2 cellular contexts compared by ENCODE assay signal in genomic region chr17:62147284-62147683, GRCh38.
TF ChIP-seq lines count a peak whose summit lies in the region.

No MANE protein-coding gene starts in this region.

TF ChIP-seq in HepG2, 621 proteins besides CTCF, POLR2A, EP300 and RAD21 (continued from another document):
- TF ChIP-seq ZNF564 (CRISPR knock-in tag; IDR thresholded peaks at IDR 0.05) (no peak), RNF219 (CRISPR knock-in tag; IDR thresholded peaks at IDR 0.05) (no peak), ZHX1 (CRISPR knock-in tag; IDR thresholded peaks at IDR 0.05; ENCODE audit: low read depth) (no peak), MXD4 (CRISPR knock-in tag; IDR thresholded peaks at IDR 0.05) (no peak), TERF1 (CRISPR knock-in tag; IDR thresholded peaks at IDR 0.05) (no peak), HNRNPK (IDR thresholded peaks at IDR 0.05; ENCODE audit: low read depth, low read length, poor library complexity, severe bottlenecking) (peak; percentile 61), MLXIP (CRISPR knock-in tag; IDR thresholded peaks at IDR 0.05; ENCODE audit: borderline replicate concordance) (no peak), ZNF737 (CRISPR knock-in tag; IDR thresholded peaks at IDR 0.05; ENCODE audit: borderline replicate concordance) (no peak)
TF ChIP-seq in HepG2: peak in this region for 1.

TF ChIP-seq in K562, 482 proteins besides CTCF, POLR2A, EP300 and RAD21:
- TF ChIP-seq ELF1 (tag; IDR thresholded peaks at IDR 0.05) (no peak), TAF7 (tag; IDR thresholded peaks at IDR 0.05) (no peak), ZNF740 (CRISPR knock-in tag; IDR thresholded peaks at IDR 0.05) (peak; percentile 78), ZNF740 (tag; IDR thresholded peaks at IDR 0.05) (peak in 1 of 2 experiments; percentile 75; a peak in 2 of 4 replicates), ZNF639 (CRISPR knock-in tag; conservative IDR thresholded peaks at IDR 0.05 in 1 of 2, IDR thresholded peaks at IDR 0.05 in 1 of 2) (no peak), ARID2 (IDR thresholded peaks at IDR 0.05) (no peak)
TF ChIP-seq in K562: peak in this region for 1.
